ENCODE assay signal across 1 cellular context in genomic region chr4:125397226-125397625, GRCh38.
TF ChIP-seq lines count a peak whose summit lies in the region.

No MANE protein-coding gene starts in this region.

TF ChIP-seq in H1, 55 proteins besides CTCF, POLR2A, EP300 and RAD21 (continued from another document):
- TF ChIP-seq RBBP5 (IDR thresholded peaks at IDR 0.05; ENCODE audit: borderline replicate concordance, low read depth, low read length), result no peak
- no peak for TF ChIP-seq HDAC6 (IDR thresholded peaks at IDR 0.05; ENCODE audit: low read depth, low read length)
- no peak for TF ChIP-seq SUZ12 (IDR thresholded peaks at IDR 0.05; ENCODE audit: low read length)
- no peak for TF ChIP-seq KDM5A (IDR thresholded peaks at IDR 0.05; ENCODE audit: low read length)
- no peak for TF ChIP-seq BACH1 (IDR thresholded peaks at IDR 0.05; ENCODE audit: low read length)
- no peak for TF ChIP-seq E2F6 (IDR thresholded peaks at IDR 0.05)
- TF ChIP-seq PHF8 (conservative IDR thresholded peaks at IDR 0.05; ENCODE audit: low read depth, low read length), result no peak
- TF ChIP-seq CHD1 (IDR thresholded peaks at IDR 0.05; ENCODE audit: low read depth, low read length), result no peak
